Comparison of ENCODE assay signal across 1 cellular context in genomic region chr16:73064227-73064995, GRCh38.
TF ChIP-seq lines count a peak whose summit lies in the region.

No MANE protein-coding gene starts in this region.

TF ChIP-seq in endothelial cell of umbilical vein, 7 proteins besides CTCF, POLR2A, EP300 and RAD21:
- peak; percentile 7 for TF ChIP-seq POLR2AphosphoS5 (IDR thresholded peaks at IDR 0.05; ENCODE audit: insufficient read depth, low read depth, low read length)
- peak; percentile 23 for TF ChIP-seq GATA2 (IDR thresholded peaks at IDR 0.05; ENCODE audit: insufficient read depth, insufficient read length, low read depth, low read length)
- TF ChIP-seq MAX (IDR thresholded peaks at IDR 0.05; ENCODE audit: insufficient read depth, insufficient read length) = no peak
- TF ChIP-seq JUN (IDR thresholded peaks at IDR 0.05; ENCODE audit: borderline replicate concordance, insufficient read depth, insufficient read length, low read depth) = no peak
- peak; percentile 51 for TF ChIP-seq FOS (IDR thresholded peaks at IDR 0.05; ENCODE audit: borderline replicate concordance, insufficient read depth, low read length)
